ENCODE assay signal across 9 cellular contexts in genomic region chr11:95556342-95557151, GRCh38.
DNase-seq lines count a peak whose midpoint lies in the region; ATAC-seq and TF ChIP-seq lines count a peak whose summit lies in the region.
"Had no signal": no experiment of that assay in that cellular context is flagged by ENCODE, and none has a peak within 500 bp of the region (broad histone marks: within the 10 kb centered on the region; RNA-seq: fewer than 3 reads in every experiment).

No MANE protein-coding gene starts in this region.

- no peaks in the 10 kb centered on the region for H3K27me3 ChIP-seq in CD4-positive, alpha-beta T cell (ENCODE audit: control insufficient read depth, insufficient read depth, low read length)

- peaks cover 0 to 4% of the 10 kb centered on the region in 2 donors for H3K4me1 Mint-ChIP-seq in immature natural killer cell
- no peaks in the 10 kb centered on the region for H3K4me1 Mint-ChIP-seq in CD4-positive, alpha-beta T cell (ENCODE audit: low read depth)

- ATAC-seq in HG03469 (IDR thresholded peaks at IDR 0.05; ENCODE audit: unreplicated experiment), result peak; percentile 76
- ATAC-seq in CD4-positive, alpha-beta T cell (ENCODE audit: poor library complexity), result no peak

- peaks cover 0 to 4% (median 2%) of the 10 kb centered on the region in 3 donors for H3K27me3 Mint-ChIP-seq in immature natural killer cell (ENCODE audit: low read depth in 3 of 3)
- no peaks in the 10 kb centered on the region for H3K27me3 Mint-ChIP-seq in CD4-positive, alpha-beta T cell

- H3K27ac ChIP-seq in cingulate gyrus (ENCODE audit: low read depth, low read length) (peak overlapping the region; percentile 55), temporal lobe (ENCODE audit: low read depth, low read length) (peak overlapping the region; percentile 75)
- H3K27ac ChIP-seq in CD4-positive, alpha-beta T cell (ENCODE audit: low read depth, low read length), result no peak overlapping the region

- intact Hi-C loops in CD4-positive, alpha-beta T cell (cut with DNase I, micrococcal nuclease), result no loop called here

- H3K4me3 Mint-ChIP-seq in immature natural killer cell, result no peak overlapping the region
- H3K4me3 Mint-ChIP-seq in CD4-positive, alpha-beta T cell, result no peak overlapping the region

- CTCF ChIA-PET in CD4-positive, alpha-beta T cell (lab: Charles Lee), result interaction anchor here (1.3 kb wide), 1 partner anchor 12 kb away, joined by 4 read pairs; no protein-coding TSS in a partner anchor

- DNase-seq in GM03348 (ENCODE audit: low spot score) (peak; percentile 27), GM20000 (ENCODE audit: low spot score) (peak; percentile 32), immature natural killer cell (no peak), T1000 (lab: John Stamatoyannopoulos, UW) (no peak)
- no peak for DNase-seq in CD4-positive, alpha-beta T cell

- H3K9me3 ChIP-seq in CD4-positive, alpha-beta T cell (ENCODE audit: control insufficient read depth, low read length), result no peaks in the 10 kb centered on the region
- H3K9me3 ChIP-seq: thoracic aorta had no signal

- no peaks in the 10 kb centered on the region for H3K9me3 Mint-ChIP-seq in immature natural killer cell
- no peaks in the 10 kb centered on the region for H3K9me3 Mint-ChIP-seq in CD4-positive, alpha-beta T cell

- POLR2A ChIA-PET in CD4-positive, alpha-beta T cell (lab: Charles Lee), result interaction anchor here (1.4 kb wide), 1 partner anchor 9 kb away, joined by 4 read pairs; no protein-coding TSS in a partner anchor

- no peak overlapping the region for H3K27ac Mint-ChIP-seq in immature natural killer cell
- no peak overlapping the region for H3K27ac Mint-ChIP-seq in CD4-positive, alpha-beta T cell

- no peaks in the 10 kb centered on the region for H3K36me3 Mint-ChIP-seq in immature natural killer cell
- no peaks in the 10 kb centered on the region for H3K36me3 Mint-ChIP-seq in CD4-positive, alpha-beta T cell (ENCODE audit: low read depth)

- no peak for TF ChIP-seq CTCF in GM20000 (IDR thresholded peaks at IDR 0.05; ENCODE audit: extremely low read depth, missing control alignments)
- no peak for TF ChIP-seq CTCF in CD4-positive, alpha-beta T cell (IDR thresholded peaks at IDR 0.05)

Comparison
In these comparisons a context has a peak if more than half of its experiments do, and no peak if none do; other contexts are left out.
1. DNase-seq: peak in GM03348 (single experiment) and GM20000 (single experiment); none in immature natural killer cell (0 of 3), CD4-positive, alpha-beta T cell (0 of 10) and T1000 (single experiment).